8 cellular contexts compared by ENCODE assay signal in the genomic region with DNA sequence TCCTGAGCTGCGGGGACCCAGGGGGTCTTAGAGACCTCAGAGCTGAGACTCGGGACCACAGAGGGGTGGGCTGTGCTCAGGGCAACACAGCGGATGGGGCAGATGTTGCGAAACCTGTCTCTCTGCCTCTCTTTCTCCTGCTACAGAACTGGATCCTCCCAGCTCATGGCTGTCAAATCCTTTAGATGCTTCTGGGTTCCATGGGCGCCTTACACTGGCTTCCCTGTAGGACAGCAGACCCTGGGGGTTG.
A peak's percentile ranks its signal among the peaks of the same experiment; 100 is the strongest.
DNase-seq lines count a peak whose midpoint lies in the region; ATAC-seq, FAIRE-seq and TF ChIP-seq lines count a peak whose summit lies in the region.
"Had no signal": no experiment of that assay in that cellular context is flagged by ENCODE, and none has a peak within 500 bp of the region (broad histone marks: within the 10 kb centered on the region; RNA-seq: fewer than 3 reads in every experiment).

No MANE protein-coding gene starts in this region.

- peak overlapping the region; percentile 87 for H3K27ac Mint-ChIP-seq in activated B cell treated with CpG ODN at 0.5 μM for 24 hours
- peak overlapping the region; percentile 81 for H3K27ac Mint-ChIP-seq in stimulated activated memory B cell treated with anti-CD40 and anti-IgM and Interleukin-4, amounts not matched to agents 10 μg/mL and 1 μg/mL and 100 μg/mL, for 72 hours

- POLR2A ChIA-PET in activated B cell treated with CpG ODN at 0.5 μM for 24 hours (lab: Charles Lee) = interaction anchor here (0.6 to 11.2 kb wide), 24 partner anchors 8 to 418 kb away, joined by 3 to 325 read pairs (median 6); no protein-coding TSS in a partner anchor

- no peaks in the 10 kb centered on the region for H3K36me3 Mint-ChIP-seq in activated B cell treated with CpG ODN at 0.5 μM for 24 hours (ENCODE audit: low read depth)
- H3K36me3 Mint-ChIP-seq in stimulated activated memory B cell treated with anti-CD40 and anti-IgM and Interleukin-4, amounts not matched to agents 10 μg/mL and 1 μg/mL and 100 μg/mL, for 72 hours = peaks cover 5% of the 10 kb centered on the region
- H3K36me3 Mint-ChIP-seq: activated naive CD4-positive, alpha-beta T cell treated with anti-CD3 and anti-CD28 coated beads, Interleukin-2, amount 50 U/mL, for 24 hours had no signal

- FAIRE-seq in HTR-8/SVneo (lab: Jason Lieb, UNC) = peak; percentile 9

- TF ChIP-seq CTCF in activated B cell treated with CpG ODN at 0.5 μM for 24 hours (IDR thresholded peaks at IDR 0.05) = no peak

- intact Hi-C loops in activated B cell treated with CpG ODN at 0.5 μM for 24 hours (cut with micrococcal nuclease) = no loop called here

- DNase-seq in HTR-8/SVneo (ENCODE audit: insufficient read length, low spot score) = no peak
- no peak for DNase-seq in activated B cell treated with CpG ODN at 0.5 μM for 24 hours
- no peak for DNase-seq in activated effector memory CD4-positive, alpha-beta T cell treated with anti-CD3 and anti-CD28 coated beads, Interleukin-2, amount 50 U/mL, for 16 hours
- no peak for DNase-seq in NCI-H345 treated with DMSO at 0.1 percent for 48 hours (lab: John Stamatoyannopoulos, UW; ENCODE audit: unreplicated experiment)

- CTCF ChIA-PET in activated B cell treated with CpG ODN at 0.5 μM for 24 hours (lab: Charles Lee) = interaction anchor here (0.6 to 7.5 kb wide), 33 partner anchors 9 to 583 kb away, joined by 3 to 142 read pairs (median 8); no protein-coding TSS in a partner anchor

- no peaks in the 10 kb centered on the region for H3K9me3 Mint-ChIP-seq in activated B cell treated with CpG ODN at 0.5 μM for 24 hours
- no peaks in the 10 kb centered on the region for H3K9me3 Mint-ChIP-seq in stimulated activated memory B cell treated with anti-CD40 and anti-IgM and Interleukin-4, amounts not matched to agents 10 μg/mL and 1 μg/mL and 100 μg/mL, for 72 hours
- H3K9me3 Mint-ChIP-seq: activated naive CD4-positive, alpha-beta T cell treated with anti-CD3 and anti-CD28 coated beads, Interleukin-2, amount 50 U/mL, for 24 hours had no signal

- peaks cover 91% of the 10 kb centered on the region for H3K4me1 Mint-ChIP-seq in activated B cell treated with CpG ODN at 0.5 μM for 24 hours
- H3K4me1 Mint-ChIP-seq in stimulated activated memory B cell treated with anti-CD40 and anti-IgM and Interleukin-4, amounts not matched to agents 10 μg/mL and 1 μg/mL and 100 μg/mL, for 72 hours = peaks cover 62% of the 10 kb centered on the region

- no peak overlapping the region for H3K4me3 Mint-ChIP-seq in activated B cell treated with CpG ODN at 0.5 μM for 24 hours
- H3K4me3 Mint-ChIP-seq in stimulated activated memory B cell treated with anti-CD40 and anti-IgM and Interleukin-4, amounts not matched to agents 10 μg/mL and 1 μg/mL and 100 μg/mL, for 72 hours = no peak overlapping the region
- H3K4me3 Mint-ChIP-seq: activated naive CD4-positive, alpha-beta T cell treated with anti-CD3 and anti-CD28 coated beads, Interleukin-2, amount 50 U/mL, for 24 hours had no signal

- H3K27me3 Mint-ChIP-seq in activated B cell treated with CpG ODN at 0.5 μM for 24 hours = no peaks in the 10 kb centered on the region
- H3K27me3 Mint-ChIP-seq in stimulated activated memory B cell treated with anti-CD40 and anti-IgM and Interleukin-4, amounts not matched to agents 10 μg/mL and 1 μg/mL and 100 μg/mL, for 72 hours = no peaks in the 10 kb centered on the region
- H3K27me3 Mint-ChIP-seq: activated naive CD4-positive, alpha-beta T cell treated with anti-CD3 and anti-CD28 coated beads, Interleukin-2, amount 50 U/mL, for 24 hours had no signal

- peak overlapping the region; percentile 46 for H3K27ac ChIP-seq in layer of hippocampus (ENCODE audit: low read depth, low read length)

- ATAC-seq in activated B cell treated with CpG ODN at 0.5 μM for 24 hours (ENCODE audit: low read depth) = no peak
- no peak for ATAC-seq in stimulated activated memory B cell treated with anti-CD40 and anti-IgM and Interleukin-4, amounts not matched to agents 10 μg/mL and 1 μg/mL and 100 μg/mL, for 72 hours
- ATAC-seq in GM21529 (IDR thresholded peaks at IDR 0.05; ENCODE audit: unreplicated experiment) = no peak

- no peaks in the 10 kb centered on the region for H3K27me3 ChIP-seq in layer of hippocampus (ENCODE audit: control insufficient read depth, insufficient read depth, low read length)
